Comparison of ENCODE assay signal across 8 cellular contexts in genomic region chr1:160428655-160429054, GRCh38. TPM values are rescaled to one million over a fixed set of nuclear protein-coding genes. Genes with fewer than 3 reads are reported as not detected.
DNase-seq lines count a peak whose midpoint lies in the region; ATAC-seq, FAIRE-seq and TF ChIP-seq lines count a peak whose summit lies in the region.

No MANE protein-coding gene starts in this region.

- no peak overlapping the region for H3K4me2 ChIP-seq in osteoblast (ENCODE audit: insufficient read depth, low read length)

- H3K9me3 Mint-ChIP-seq in activated CD8-positive, alpha-beta memory T cell treated with anti-CD3 and anti-CD28 coated beads, Interleukin-2, amount 10 ng/mL, durations not matched to agents 7 days and 5 days (ENCODE audit: low read depth), result no peaks in the 10 kb centered on the region

- TF ChIP-seq CTCF in C4-2B (conservative IDR thresholded peaks at IDR 0.05), result peak; percentile 81
- TF ChIP-seq CTCF in fibroblast of the aortic adventitia (IDR thresholded peaks at IDR 0.05; ENCODE audit: insufficient read depth, low read length), result peak; percentile 57
- peak; percentile 71 for TF ChIP-seq CTCF in osteoblast (IDR thresholded peaks at IDR 0.05; ENCODE audit: extremely low read depth, low read depth, low read length)

- CTCF ChIA-PET in activated CD8-positive, alpha-beta memory T cell treated with anti-CD3 and anti-CD28 coated beads, Interleukin-2, amount 10 ng/mL, durations not matched to agents 7 days and 5 days (lab: Charles Lee), result interaction anchor here (0.6 to 3.3 kb wide), 30 partner anchors 18 to 247 kb away, joined by 3 to 62 read pairs (median 4); partner anchors contain the start of gene CD84

- H3K4me1 Mint-ChIP-seq in activated CD8-positive, alpha-beta memory T cell treated with anti-CD3 and anti-CD28 coated beads, Interleukin-2, amount 10 ng/mL, durations not matched to agents 7 days and 5 days, result peaks cover 55% of the 10 kb centered on the region

- H4K20me1 ChIP-seq in osteoblast (ENCODE audit: insufficient read depth, low read length), result no peaks in the 10 kb centered on the region

- FAIRE-seq in GM18507 (lab: Jason Lieb, UNC), result no peak

- no peaks in the 10 kb centered on the region for H3K79me2 ChIP-seq in osteoblast (ENCODE audit: insufficient read depth, low read length)

- peak; percentile 56 for ATAC-seq in activated CD8-positive, alpha-beta memory T cell treated with anti-CD3 and anti-CD28 coated beads, Interleukin-2, amount 10 ng/mL, durations not matched to agents 7 days and 5 days
- ATAC-seq in HG03039 (IDR thresholded peaks at IDR 0.05; ENCODE audit: unreplicated experiment) (no peak), GM21390 (IDR thresholded peaks at IDR 0.05; ENCODE audit: unreplicated experiment) (no peak)

- no peak overlapping the region for H3K27ac ChIP-seq in C4-2B
- H3K27ac ChIP-seq in osteoblast (ENCODE audit: low read depth, low read length), result no peak overlapping the region

- H3K36me3 Mint-ChIP-seq in activated CD8-positive, alpha-beta memory T cell treated with anti-CD3 and anti-CD28 coated beads, Interleukin-2, amount 10 ng/mL, durations not matched to agents 7 days and 5 days, result peaks cover 3% of the 10 kb centered on the region

- no peaks in the 10 kb centered on the region for H3K36me3 ChIP-seq in osteoblast (ENCODE audit: insufficient read depth, low read length)

- H3K4me3 ChIP-seq in fibroblast of the aortic adventitia (ENCODE audit: low read depth, low read length) (no peak overlapping the region), osteoblast (ENCODE audit: insufficient read depth, low read length) (no peak overlapping the region)

- H3K4me1 ChIP-seq in osteoblast (ENCODE audit: insufficient read depth, low read length), result no peaks in the 10 kb centered on the region

- peak overlapping the region; percentile 83 for H3K27ac Mint-ChIP-seq in activated CD8-positive, alpha-beta memory T cell treated with anti-CD3 and anti-CD28 coated beads, Interleukin-2, amount 10 ng/mL, durations not matched to agents 7 days and 5 days

- H3K27me3 Mint-ChIP-seq in activated CD8-positive, alpha-beta memory T cell treated with anti-CD3 and anti-CD28 coated beads, Interleukin-2, amount 10 ng/mL, durations not matched to agents 7 days and 5 days, result no peaks in the 10 kb centered on the region

- no peaks in the 10 kb centered on the region for H3K9me3 ChIP-seq in osteoblast (ENCODE audit: low read depth, low read length)

- H3K4me3 Mint-ChIP-seq in activated CD8-positive, alpha-beta memory T cell treated with anti-CD3 and anti-CD28 coated beads, Interleukin-2, amount 10 ng/mL, durations not matched to agents 7 days and 5 days, result peak overlapping the region; percentile 51

- peak; percentile 53 for DNase-seq in GM18507 (ENCODE audit: extremely low spot score, insufficient read length, low read depth)
- peak; percentile 44 to 63 for DNase-seq in NCI-H2081 (lab: John Stamatoyannopoulos, UW)
- peak; percentile 51 for DNase-seq in activated CD8-positive, alpha-beta memory T cell treated with anti-CD3 and anti-CD28 coated beads, Interleukin-2, amount 10 ng/mL, durations not matched to agents 7 days and 5 days
- peak; percentile 56 for DNase-seq in fibroblast of the aortic adventitia (ENCODE audit: low read depth)
- peak; percentile 73 for DNase-seq in osteoblast (ENCODE audit: insufficient read length, low spot score, missing footprints)

- H2AFZ ChIP-seq in osteoblast (ENCODE audit: low read length), result no peak overlapping the region

- peaks cover 3% of the 10 kb centered on the region for H3K27me3 ChIP-seq in osteoblast (ENCODE audit: insufficient read depth, low read length)

RNA-seq across cellular contexts. Expression of gene VANGL2, which starts 28.3 kb away (rescaled TPM):
- total RNA-seq in activated CD8-positive, alpha-beta memory T cell treated with anti-CD3 and anti-CD28 coated beads, Interleukin-2, amount 10 ng/mL, durations not matched to agents 7 days and 5 days, result not detected
- not detected in 2 replicates for total RNA-seq in fibroblast of the aortic adventitia (ENCODE audit: low replicate concordance)
- under 0.01 TPM in 1 of 2 replicates, not detected in the other for total RNA-seq in osteoblast
